ENCODE assay signal across 8 cellular contexts in genomic region chr5:6378128-6379023, GRCh38. TPM values are rescaled to one million over a fixed set of nuclear protein-coding genes. Genes with fewer than 3 reads are reported as not detected.
DNase-seq lines count a peak whose midpoint lies in the region; ATAC-seq and TF ChIP-seq lines count a peak whose summit lies in the region.

A gene with protein sequence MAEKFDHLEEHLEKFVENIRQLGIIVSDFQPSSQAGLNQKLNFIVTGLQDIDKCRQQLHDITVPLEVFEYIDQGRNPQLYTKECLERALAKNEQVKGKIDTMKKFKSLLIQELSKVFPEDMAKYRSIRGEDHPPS (minus strand): TSS chr5:6378547. CDS start chr5:6378483, 64 bp downstream.

- no peak for TF ChIP-seq CTCF in GM06990 (IDR thresholded peaks at IDR 0.05; ENCODE audit: insufficient read depth, low read length, poor library complexity, severe bottlenecking)
- no peak for TF ChIP-seq CTCF in osteoblast (IDR thresholded peaks at IDR 0.05; ENCODE audit: extremely low read depth, low read depth, low read length)
- no peak for TF ChIP-seq CTCF in thoracic aorta (IDR thresholded peaks at IDR 0.05)

- H3K4me1 ChIP-seq in osteoblast (ENCODE audit: insufficient read depth, low read length) (peaks cover 14% of the 10 kb centered on the region), thoracic aorta (ENCODE audit: control insufficient read depth in 1 of 2, low read depth in 2 of 2) (peaks cover 13 to 33% of the 10 kb centered on the region in 2 donors)

- H2AFZ ChIP-seq in osteoblast (ENCODE audit: low read length): peak within 1 kb of the TSS; percentile 95

- peaks cover 22% of the 10 kb centered on the region for H4K20me1 ChIP-seq in osteoblast (ENCODE audit: insufficient read depth, low read length)

- peak within 1 kb of the TSS; percentile 85 for H3K27ac ChIP-seq in osteoblast (ENCODE audit: low read depth, low read length)
- peak within 1 kb of the TSS; percentile 86 to 88 for H3K27ac ChIP-seq in thoracic aorta

- H3K4me2 ChIP-seq in osteoblast (ENCODE audit: insufficient read depth, low read length): peak within 1 kb of the TSS; percentile 90

- no peaks in the 10 kb centered on the region for H3K27me3 Mint-ChIP-seq in activated naive CD4-positive, alpha-beta T cell treated with anti-CD3 and anti-CD28 coated beads, Interleukin-2, amount 50 U/mL, for 24 hours

- peaks cover 45% of the 10 kb centered on the region for H3K79me2 ChIP-seq in osteoblast (ENCODE audit: insufficient read depth, low read length)

- H3K4me3 ChIP-seq in GM06990 (replicated peaks; ENCODE audit: low read depth, low read length) (peak within 1 kb of the TSS; percentile 95), osteoblast (ENCODE audit: insufficient read depth, low read length) (peak within 1 kb of the TSS; percentile 77), thoracic aorta (peak within 1 kb of the TSS; percentile 95)

- no peaks in the 10 kb centered on the region for H3K9me3 Mint-ChIP-seq in activated naive CD4-positive, alpha-beta T cell treated with anti-CD3 and anti-CD28 coated beads, Interleukin-2, amount 50 U/mL, for 24 hours

- no peaks in the 10 kb centered on the region for H3K27me3 ChIP-seq in GM06990 (replicated peaks; ENCODE audit: control insufficient read depth, insufficient read depth, low read length)
- no peaks in the 10 kb centered on the region for H3K27me3 ChIP-seq in osteoblast (ENCODE audit: insufficient read depth, low read length)
- no peaks in the 10 kb centered on the region for H3K27me3 ChIP-seq in thoracic aorta (replicated peaks; ENCODE audit: insufficient read depth)

- H3K4me1 Mint-ChIP-seq in activated naive CD4-positive, alpha-beta T cell treated with anti-CD3 and anti-CD28 coated beads, Interleukin-2, amount 50 U/mL, for 24 hours: peaks cover 55% of the 10 kb centered on the region

- peak within 1 kb of the TSS; percentile 99 for H3K27ac Mint-ChIP-seq in activated naive CD4-positive, alpha-beta T cell treated with anti-CD3 and anti-CD28 coated beads, Interleukin-2, amount 50 U/mL, for 24 hours

- H3K4me3 Mint-ChIP-seq in activated naive CD4-positive, alpha-beta T cell treated with anti-CD3 and anti-CD28 coated beads, Interleukin-2, amount 50 U/mL, for 24 hours: peak within 1 kb of the TSS; percentile 100

- ATAC-seq in HG02588 (IDR thresholded peaks at IDR 0.05; ENCODE audit: unreplicated experiment) (peak; percentile 99), SK-N-SH treated with all-trans-retinoic acid at 6 μM for 48 hours (peak; percentile 99), thoracic aorta (ENCODE audit: insufficient number of reproducible peaks, low FRiP score, low read depth) (peak; percentile 93)

- DNase-seq in GM06990 (ENCODE audit: extremely low read depth, insufficient read length) (peak; percentile 94), NCI-H1092 (lab: John Stamatoyannopoulos, UW) (peak; percentile 86), glomerular visceral epithelial cell (ENCODE audit: extremely low spot score) (peak; percentile 95), osteoblast (ENCODE audit: insufficient read length, low spot score, missing footprints) (peak; percentile 96), thoracic aorta (ENCODE audit: low spot score) (peak; percentile 81)

- H3K36me3 ChIP-seq in GM06990 (ENCODE audit: control insufficient read depth, insufficient read depth, low read length) (peaks cover 7% of the 10 kb centered on the region), osteoblast (ENCODE audit: insufficient read depth, low read length) (peaks cover 35% of the 10 kb centered on the region), thoracic aorta (peaks cover 28% of the 10 kb centered on the region)

- H3K9me3 ChIP-seq in osteoblast (ENCODE audit: low read depth, low read length) (no peaks in the 10 kb centered on the region), thoracic aorta (no peaks in the 10 kb centered on the region)

- H3K36me3 Mint-ChIP-seq in activated naive CD4-positive, alpha-beta T cell treated with anti-CD3 and anti-CD28 coated beads, Interleukin-2, amount 50 U/mL, for 24 hours: peaks cover 12% of the 10 kb centered on the region

TF ChIP-seq in SK-N-SH treated with all-trans-retinoic acid at 6 μM for 48 hours, 23 proteins besides CTCF, POLR2A, EP300 and RAD21:
- TF ChIP-seq ZNF565 (CRISPR knock-in tag; conservative IDR thresholded peaks at IDR 0.05; ENCODE audit: low read depth) (no peak), ZNF8 (CRISPR knock-in tag; IDR thresholded peaks at IDR 0.05) (no peak)

RNA-seq across cellular contexts. Expression of the gene that starts here (rescaled TPM):
- total RNA-seq in osteoblast (12.4 and 13.4 TPM in 2 replicates), thoracic aorta (10 to 100 TPM; 25.0 to 30.9 TPM)

Comparison
In these comparisons a context has a peak if more than half of its experiments do, and no peak if none do; other contexts are left out.
1. Peak in every context shown above with its lines: DNase-seq, ATAC-seq, H3K4me3 ChIP-seq and H3K27ac ChIP-seq.